ENCODE assay signal across 1 cellular context in genomic region chr7:22452142-22452763, GRCh38.
TF ChIP-seq lines count a peak whose summit lies in the region.

No MANE protein-coding gene starts in this region.

TF ChIP-seq in HepG2, 621 proteins besides CTCF, POLR2A, EP300 and RAD21 (continued from another document and continues in another):
- peak; percentile 88 to 90 for TF ChIP-seq HMGXB4 (CRISPR knock-in tag; IDR thresholded peaks at IDR 0.05; ENCODE audit: borderline replicate concordance in 1 of 2, low read depth in 1 of 2)
- TF ChIP-seq PATZ1 (CRISPR knock-in tag; IDR thresholded peaks at IDR 0.05) = peak; percentile 67
- 0 out of 2 replicates have a peak, but pooled peaks have one; percentile 40 for TF ChIP-seq FOSL2 (CRISPR knock-in tag; IDR thresholded peaks at IDR 0.05)
- peak; percentile 41; the same call in 1 of the 2 replicates for TF ChIP-seq GATAD2A (CRISPR knock-in tag; IDR thresholded peaks at IDR 0.05)
- TF ChIP-seq ZNF660 (CRISPR knock-in tag; IDR thresholded peaks at IDR 0.05; ENCODE audit: borderline replicate concordance, low read depth) = no peak
- TF ChIP-seq ZNF609 (CRISPR knock-in tag; IDR thresholded peaks at IDR 0.05; ENCODE audit: borderline replicate concordance) = 0 out of 2 replicates have a peak, but pooled peaks have one; percentile 28
- peak; percentile 59; the same call in 1 of the 2 replicates for TF ChIP-seq ZMYM3 (CRISPR knock-in tag; IDR thresholded peaks at IDR 0.05)
- 0 out of 2 replicates have a peak, but pooled peaks have one; percentile 24 for TF ChIP-seq RNF2 (conservative IDR thresholded peaks at IDR 0.05; ENCODE audit: low read depth)
- no peak for TF ChIP-seq ZNF552 (CRISPR knock-in tag; IDR thresholded peaks at IDR 0.05; ENCODE audit: borderline replicate concordance)
- peak; percentile 40; the same call in 1 of the 2 replicates for TF ChIP-seq PAXIP1 (CRISPR knock-in tag; conservative IDR thresholded peaks at IDR 0.05)
- 0 out of 2 replicates have a peak, but pooled peaks have one; percentile 17 for TF ChIP-seq NR2F2 (IDR thresholded peaks at IDR 0.05; ENCODE audit: borderline replicate concordance, low read depth)
- peak; percentile 38; the same call in 1 of the 2 replicates for TF ChIP-seq HOMEZ (CRISPR knock-in tag; IDR thresholded peaks at IDR 0.05; ENCODE audit: low read depth)
- TF ChIP-seq ARID4A (CRISPR knock-in tag; IDR thresholded peaks at IDR 0.05; ENCODE audit: borderline replicate concordance) = peak; percentile 31; the same call in 1 of the 2 replicates
- TF ChIP-seq BATF2 (CRISPR knock-in tag; IDR thresholded peaks at IDR 0.05) = no peak
- 0 out of 2 replicates have a peak, but pooled peaks have one; percentile 15 for TF ChIP-seq ZFX (CRISPR knock-in tag; IDR thresholded peaks at IDR 0.05; ENCODE audit: low read depth)
- peak; percentile 34; the same call in 1 of the 2 replicates for TF ChIP-seq ZNF350 (CRISPR knock-in tag; IDR thresholded peaks at IDR 0.05; ENCODE audit: borderline replicate concordance, low read depth)
- no peak for TF ChIP-seq GLI4 (CRISPR knock-in tag; IDR thresholded peaks at IDR 0.05; ENCODE audit: borderline replicate concordance)
- peak; percentile 71; the same call in 1 of the 2 replicates for TF ChIP-seq MAZ (IDR thresholded peaks at IDR 0.05; ENCODE audit: borderline replicate concordance, low read depth, low read length)
- TF ChIP-seq MAZ (CRISPR knock-in tag; IDR thresholded peaks at IDR 0.05; ENCODE audit: low read depth) = peak; percentile 59
- TF ChIP-seq MXD3 (CRISPR knock-in tag; IDR thresholded peaks at IDR 0.05) = no peak
- TF ChIP-seq ATM (IDR thresholded peaks at IDR 0.05; ENCODE audit: borderline replicate concordance) = no peak
- TF ChIP-seq MAFK (conservative IDR thresholded peaks at IDR 0.05 in 1 of 2, IDR thresholded peaks at IDR 0.05 in 1 of 2; ENCODE audit: low read length in 2 of 2) = peak; percentile 95 to 96
- no peak for TF ChIP-seq ZBTB14 (CRISPR knock-in tag; IDR thresholded peaks at IDR 0.05)
- TF ChIP-seq ZNF292 (CRISPR knock-in tag; IDR thresholded peaks at IDR 0.05; ENCODE audit: borderline replicate concordance, low read depth) = peak; percentile 48; the same call in 1 of the 2 replicates
- TF ChIP-seq THAP9 (CRISPR knock-in tag; IDR thresholded peaks at IDR 0.05; ENCODE audit: borderline replicate concordance) = peak; percentile 55; the same call in 1 of the 2 replicates
- TF ChIP-seq ELF3 (CRISPR knock-in tag; IDR thresholded peaks at IDR 0.05) = peak; percentile 59
